In genomic region chr2:120490091-120490798, GRCh38 we compare ENCODE assay signal across 22 cellular contexts.
"Had no signal": no experiment of that assay in that cellular context is flagged by ENCODE, and none has a peak within 500 bp of the region (broad histone marks: within the 10 kb centered on the region; RNA-seq: fewer than 3 reads in every experiment).

No MANE protein-coding gene starts in this region.

- H3K27ac ChIP-seq: gastroesophageal sphincter, heart left ventricle, hepatocyte, left ventricle myocardium inferior, lower lobe of right lung, neutrophil, parathyroid adenoma, sigmoid colon, testis, tibial artery had no signal

- FAIRE-seq: endometrium had no signal

- H3K27ac Mint-ChIP-seq: effector memory CD8-positive, alpha-beta T cell; memory B cell; natural killer cell; progenitor cell of endocrine pancreas; stimulated activated memory B cell treated with anti-CD40 and anti-IgM and Interleukin-4, amounts not matched to agents 10 μg/mL and 1 μg/mL and 100 μg/mL, for 72 hours; type B pancreatic cell had no signal

- H3K9me3 Mint-ChIP-seq: effector memory CD8-positive, alpha-beta T cell; memory B cell; natural killer cell; stimulated activated memory B cell treated with anti-CD40 and anti-IgM and Interleukin-4, amounts not matched to agents 10 μg/mL and 1 μg/mL and 100 μg/mL, for 72 hours; type B pancreatic cell had no signal

- DNase-seq: cortex of kidney; effector memory CD8-positive, alpha-beta T cell; heart left ventricle; left colon; left ventricle myocardium inferior; lower lobe of right lung; natural killer cell; sigmoid colon; stimulated activated CD4-positive, alpha-beta T cell treated with anti-CD3 and anti-CD28 coated beads, Interleukin-4, amount 100 ng/mL, for 4 hours; stimulated activated naive CD8-positive, alpha-beta T cell treated with anti-CD3 and anti-CD28 coated beads, Interleukin-15, Interleukin-2, amounts not matched to agents 100 U/mL and 50 U/mL, for 24 hours; substantia nigra; testis; tibial artery had no signal

- H3K36me3 ChIP-seq: gastroesophageal sphincter, heart left ventricle, left ventricle myocardium inferior, lower lobe of right lung, neutrophil, sigmoid colon, tibial artery had no signal

- H3K36me3 Mint-ChIP-seq: memory B cell; natural killer cell; stimulated activated memory B cell treated with anti-CD40 and anti-IgM and Interleukin-4, amounts not matched to agents 10 μg/mL and 1 μg/mL and 100 μg/mL, for 72 hours; type B pancreatic cell had no signal

- H3K4me1 ChIP-seq: gastroesophageal sphincter, heart left ventricle, left ventricle myocardium inferior, lower lobe of right lung, parathyroid adenoma, sigmoid colon, tibial artery had no signal

- H3K9me3 ChIP-seq: gastroesophageal sphincter, heart left ventricle, left ventricle myocardium inferior, lower lobe of right lung, neutrophil, sigmoid colon, testis, tibial artery had no signal

- H3K27me3 ChIP-seq: hepatocyte, sigmoid colon, testis had no signal

- H3K4me3 Mint-ChIP-seq: effector memory CD8-positive, alpha-beta T cell; memory B cell; natural killer cell; stimulated activated memory B cell treated with anti-CD40 and anti-IgM and Interleukin-4, amounts not matched to agents 10 μg/mL and 1 μg/mL and 100 μg/mL, for 72 hours; type B pancreatic cell had no signal

- H3K4me1 Mint-ChIP-seq: natural killer cell; stimulated activated memory B cell treated with anti-CD40 and anti-IgM and Interleukin-4, amounts not matched to agents 10 μg/mL and 1 μg/mL and 100 μg/mL, for 72 hours had no signal

- H3K4me3 ChIP-seq: gastroesophageal sphincter, heart left ventricle, hepatocyte, left ventricle myocardium inferior, lower lobe of right lung, sigmoid colon, testis, tibial artery had no signal
